In the genomic region with DNA sequence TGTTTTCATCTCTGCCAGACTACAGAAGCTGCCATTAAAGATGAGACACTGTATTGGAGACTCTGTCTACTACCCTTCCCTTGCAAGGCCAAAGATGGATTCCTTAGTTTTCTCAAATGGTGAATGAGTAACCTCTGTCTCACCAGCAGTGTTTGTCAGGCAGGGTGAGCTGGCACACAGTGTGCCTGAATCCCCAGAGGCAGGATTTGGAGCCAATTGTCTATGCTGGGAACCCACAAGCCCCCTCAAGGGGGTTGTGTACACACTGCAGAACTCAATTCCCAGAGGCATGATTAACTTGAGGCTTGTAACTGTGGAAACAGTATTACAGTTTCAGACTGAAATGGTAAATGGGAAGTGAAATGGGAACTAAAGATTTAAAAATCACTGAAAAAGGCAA, we compare ENCODE assay signal across 15 cellular contexts.
DNase-seq lines count a peak whose midpoint lies in the region; ATAC-seq and TF ChIP-seq lines count a peak whose summit lies in the region.
"Had no signal": no experiment of that assay in that cellular context is flagged by ENCODE, and none has a peak within 500 bp of the region (broad histone marks: within the 10 kb centered on the region; RNA-seq: fewer than 3 reads in every experiment).

No MANE protein-coding gene starts in this region.

- no peak overlapping the region for H3K27ac Mint-ChIP-seq in WTC11
- H3K27ac Mint-ChIP-seq in glutamatergic neuron (ENCODE audit: unreplicated experiment): no peak overlapping the region
- no peak overlapping the region for H3K27ac Mint-ChIP-seq in activated CD8-positive, alpha-beta memory T cell treated with anti-CD3 and anti-CD28 coated beads, Interleukin-2, amount 10 ng/mL, durations not matched to agents 7 days and 5 days
- H3K27ac Mint-ChIP-seq: activated T-cell treated with anti-CD3 and anti-CD28 coated beads, Interleukin-2, amount 50 U/mL, for 24 hours had no signal

- ATAC-seq in WTC11 (peak; percentile 59), HG03025 (IDR thresholded peaks at IDR 0.05; ENCODE audit: low FRiP score, unreplicated experiment) (no peak)
- ATAC-seq in activated CD8-positive, alpha-beta memory T cell treated with anti-CD3 and anti-CD28 coated beads, Interleukin-2, amount 10 ng/mL, durations not matched to agents 7 days and 5 days: no peak
- ATAC-seq: lower lobe of right lung had no signal

- POLR2A ChIA-PET in AG04449 (lab: Yijun Ruan, JAX): no interaction called here
- POLR2A ChIA-PET in WTC11 (lab: Charles Lee): no interaction called here

- CTCF ChIA-PET in AG04449 (lab: Yijun Ruan, JAX): interaction anchor here (1.7 kb wide), 1 partner anchor 16 kb away, joined by 3 read pairs; no protein-coding TSS in a partner anchor
- CTCF ChIA-PET in WTC11 (lab: Charles Lee): interaction anchor here (0.6 to 0.9 kb wide), 2 partner anchors 40 to 60 kb away, joined by 3 read pairs; no protein-coding TSS in a partner anchor
- CTCF ChIA-PET in activated CD8-positive, alpha-beta memory T cell treated with anti-CD3 and anti-CD28 coated beads, Interleukin-2, amount 10 ng/mL, durations not matched to agents 7 days and 5 days (lab: Charles Lee): no interaction called here

- no peak overlapping the region for H3K4me3 ChIP-seq in AG04449 (ENCODE audit: low read depth, low read length)
- H3K4me3 ChIP-seq: hepatocyte, lower lobe of right lung had no signal

- H3K36me3 Mint-ChIP-seq in WTC11: no peaks in the 10 kb centered on the region
- H3K36me3 Mint-ChIP-seq in glutamatergic neuron (ENCODE audit: unreplicated experiment): no peaks in the 10 kb centered on the region
- no peaks in the 10 kb centered on the region for H3K36me3 Mint-ChIP-seq in activated CD8-positive, alpha-beta memory T cell treated with anti-CD3 and anti-CD28 coated beads, Interleukin-2, amount 10 ng/mL, durations not matched to agents 7 days and 5 days

- H3K4me3 Mint-ChIP-seq in WTC11 (no peak overlapping the region), glutamatergic neuron (ENCODE audit: unreplicated experiment) (no peak overlapping the region)
- no peak overlapping the region for H3K4me3 Mint-ChIP-seq in activated CD8-positive, alpha-beta memory T cell treated with anti-CD3 and anti-CD28 coated beads, Interleukin-2, amount 10 ng/mL, durations not matched to agents 7 days and 5 days
- H3K4me3 Mint-ChIP-seq: activated T-cell treated with anti-CD3 and anti-CD28 coated beads, Interleukin-2, amount 50 U/mL, for 24 hours had no signal

- TF ChIP-seq CTCF in AG04449 (IDR thresholded peaks at IDR 0.05; ENCODE audit: insufficient read depth, low read length, missing control alignments) (no peak), WTC11 (IDR thresholded peaks at IDR 0.05) (no peak), glutamatergic neuron (IDR thresholded peaks at IDR 0.05; ENCODE audit: partially characterized antibody, unreplicated experiment) (no peak)

- H3K9me3 Mint-ChIP-seq in WTC11 (no peaks in the 10 kb centered on the region), glutamatergic neuron (ENCODE audit: unreplicated experiment) (no peaks in the 10 kb centered on the region)
- H3K9me3 Mint-ChIP-seq in activated CD8-positive, alpha-beta memory T cell treated with anti-CD3 and anti-CD28 coated beads, Interleukin-2, amount 10 ng/mL, durations not matched to agents 7 days and 5 days (ENCODE audit: low read depth): no peaks in the 10 kb centered on the region
- H3K9me3 Mint-ChIP-seq: activated T-cell treated with anti-CD3 and anti-CD28 coated beads, Interleukin-2, amount 50 U/mL, for 24 hours had no signal

- H3K4me1 Mint-ChIP-seq in WTC11: 0 out of 2 replicates have a peak, but pooled peaks cover 5% of the 10 kb centered on the region
- peaks cover 3% of the 10 kb centered on the region for H3K4me1 Mint-ChIP-seq in glutamatergic neuron (ENCODE audit: low read depth, unreplicated experiment)
- no peaks in the 10 kb centered on the region for H3K4me1 Mint-ChIP-seq in activated CD8-positive, alpha-beta memory T cell treated with anti-CD3 and anti-CD28 coated beads, Interleukin-2, amount 10 ng/mL, durations not matched to agents 7 days and 5 days

- DNase-seq in AG04449 (ENCODE audit: low read depth, low spot score) (peak; percentile 21), HS-5 (ENCODE audit: low read depth) (peak; percentile 37), WTC11 (ENCODE audit: low spot score) (no peak), islet precursor cell (peak; percentile 94), glutamatergic neuron (no peak), globus pallidus (ENCODE audit: low spot score) (no peak)
- no peak for DNase-seq in activated CD8-positive, alpha-beta memory T cell treated with anti-CD3 and anti-CD28 coated beads, Interleukin-2, amount 10 ng/mL, durations not matched to agents 7 days and 5 days
- DNase-seq: activated CD4-positive, CD25-positive, alpha-beta regulatory T cell; activated T-cell treated with anti-CD3 and anti-CD28 coated beads, Interleukin-2, amount 50 U/mL, for 24 hours; effector memory CD4-positive, alpha-beta T cell; GF-D8; lower lobe of right lung; NCI-H510A had no signal

- H3K27me3 Mint-ChIP-seq in WTC11 (ENCODE audit: low read depth) (no peaks in the 10 kb centered on the region; the same call in 1 of the 2 replicates), glutamatergic neuron (ENCODE audit: unreplicated experiment) (no peaks in the 10 kb centered on the region)
- no peaks in the 10 kb centered on the region for H3K27me3 Mint-ChIP-seq in activated CD8-positive, alpha-beta memory T cell treated with anti-CD3 and anti-CD28 coated beads, Interleukin-2, amount 10 ng/mL, durations not matched to agents 7 days and 5 days
- H3K27me3 Mint-ChIP-seq: activated T-cell treated with anti-CD3 and anti-CD28 coated beads, Interleukin-2, amount 50 U/mL, for 24 hours had no signal

TF ChIP-seq in WTC11, 78 proteins besides CTCF, POLR2A, EP300 and RAD21:
- TF ChIP-seq ZNF317 (CRISPR knock-in tag; IDR thresholded peaks at IDR 0.05; ENCODE audit: borderline replicate concordance, low read depth) (no peak), ETV6 (CRISPR knock-in tag; IDR thresholded peaks at IDR 0.05) (no peak), EMX1 (CRISPR knock-in tag; IDR thresholded peaks at IDR 0.05) (no peak), GTF2I (CRISPR knock-in tag; conservative IDR thresholded peaks at IDR 0.05) (no peak), NFYB (CRISPR knock-in tag; conservative IDR thresholded peaks at IDR 0.05; ENCODE audit: low read depth) (no peak)
- TF ChIP-seq, protein P1, sequence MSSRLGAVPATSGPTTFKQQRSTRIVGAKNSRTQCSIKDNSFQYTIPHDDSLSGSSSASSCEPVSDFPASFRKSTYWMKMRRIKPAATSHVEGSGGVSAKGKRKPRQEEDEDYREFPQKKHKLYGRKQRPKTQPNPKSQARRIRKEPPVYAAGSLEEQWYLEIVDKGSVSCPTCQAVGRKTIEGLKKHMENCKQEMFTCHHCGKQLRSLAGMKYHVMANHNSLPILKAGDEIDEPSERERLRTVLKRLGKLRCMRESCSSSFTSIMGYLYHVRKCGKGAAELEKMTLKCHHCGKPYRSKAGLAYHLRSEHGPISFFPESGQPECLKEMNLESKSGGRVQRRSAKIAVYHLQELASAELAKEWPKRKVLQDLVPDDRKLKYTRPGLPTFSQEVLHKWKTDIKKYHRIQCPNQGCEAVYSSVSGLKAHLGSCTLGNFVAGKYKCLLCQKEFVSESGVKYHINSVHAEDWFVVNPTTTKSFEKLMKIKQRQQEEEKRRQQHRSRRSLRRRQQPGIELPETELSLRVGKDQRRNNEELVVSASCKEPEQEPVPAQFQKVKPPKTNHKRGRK (CRISPR knock-in tag; IDR thresholded peaks at IDR 0.05; ENCODE audit: borderline replicate concordance): no peak

Comparison
In these comparisons a context has a peak if more than half of its experiments do, and no peak if none do; other contexts are left out.
1. DNase-seq: peak in AG04449 (single experiment), HS-5 (single experiment) and islet precursor cell (single experiment); none in WTC11 (single experiment), glutamatergic neuron (single experiment), globus pallidus (single experiment) and activated CD8-positive, alpha-beta memory T cell treated with anti-CD3 and anti-CD28 coated beads, Interleukin-2, amount 10 ng/mL, durations not matched to agents 7 days and 5 days (single experiment).